ENCODE assay signal across 11 cellular contexts in the genomic region with DNA sequence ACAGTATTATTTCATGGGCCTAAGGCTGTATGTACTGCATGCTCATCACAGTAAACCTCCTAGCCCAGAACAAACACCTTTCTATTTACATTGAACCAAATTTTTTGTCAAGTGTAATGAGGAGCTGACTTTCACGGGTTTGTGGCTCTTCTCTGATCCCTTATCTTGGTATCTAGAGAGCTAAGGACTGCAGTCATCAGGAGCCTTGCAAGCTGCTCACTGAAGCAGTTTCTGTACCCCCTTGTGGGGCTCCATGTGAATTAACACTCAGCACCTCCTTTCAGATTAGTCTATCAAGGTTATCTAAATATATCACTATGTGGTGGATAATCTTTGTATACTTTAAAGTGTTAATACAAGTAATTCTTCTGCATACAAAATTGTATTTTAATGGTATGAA.
DNase-seq lines count a peak whose midpoint lies in the region; ATAC-seq, FAIRE-seq and TF ChIP-seq lines count a peak whose summit lies in the region.
"Had no signal": no experiment of that assay in that cellular context is flagged by ENCODE, and none has a peak within 500 bp of the region (broad histone marks: within the 10 kb centered on the region; RNA-seq: fewer than 3 reads in every experiment).

No MANE protein-coding gene starts in this region.

- H3K27me3 Mint-ChIP-seq in activated CD4-positive, alpha-beta memory T cell treated with anti-CD3 and anti-CD28 coated beads, Interleukin-2, amount 10 ng/mL, durations not matched to agents 7 days and 5 days, result no peaks in the 10 kb centered on the region
- H3K27me3 Mint-ChIP-seq in activated CD4-positive, alpha-beta memory T cell treated with anti-CD3 and anti-CD28 coated beads for 36 hours, result no peaks in the 10 kb centered on the region
- no peaks in the 10 kb centered on the region for H3K27me3 Mint-ChIP-seq in activated CD8-positive, alpha-beta T cell treated with anti-CD3 and anti-CD28 coated beads, Interleukin-2, amount 10 ng/mL, durations not matched to agents 7 days and 5 days (ENCODE audit: low read depth)
- H3K27me3 Mint-ChIP-seq in natural killer cell (ENCODE audit: low read depth in 2 of 2), result no peaks in the 10 kb centered on the region
- H3K27me3 Mint-ChIP-seq: B cell had no signal

- peaks cover 15% of the 10 kb centered on the region for H3K36me3 Mint-ChIP-seq in activated CD4-positive, alpha-beta memory T cell treated with anti-CD3 and anti-CD28 coated beads, Interleukin-2, amount 10 ng/mL, durations not matched to agents 7 days and 5 days (ENCODE audit: low read depth)
- peaks cover 1% of the 10 kb centered on the region for H3K36me3 Mint-ChIP-seq in activated CD4-positive, alpha-beta memory T cell treated with anti-CD3 and anti-CD28 coated beads for 36 hours
- H3K36me3 Mint-ChIP-seq in activated CD8-positive, alpha-beta T cell treated with anti-CD3 and anti-CD28 coated beads, Interleukin-2, amount 10 ng/mL, durations not matched to agents 7 days and 5 days (ENCODE audit: low read depth), result peaks cover 5% of the 10 kb centered on the region
- H3K36me3 Mint-ChIP-seq in natural killer cell, result no peaks in the 10 kb centered on the region

- H2AFZ ChIP-seq in Karpas-422 (ENCODE audit: low read length), result no peak overlapping the region

- H3K4me3 ChIP-seq in Karpas-422 (ENCODE audit: low read length), result no peak overlapping the region
- H3K4me3 ChIP-seq in aorta (ENCODE audit: low read length in 2 of 2), result no peak overlapping the region

- CTCF ChIA-PET in activated CD4-positive, alpha-beta memory T cell treated with anti-CD3 and anti-CD28 coated beads, Interleukin-2, amount 10 ng/mL, durations not matched to agents 7 days and 5 days (lab: Charles Lee), result interaction anchor here (0.8 to 2.4 kb wide), 29 partner anchors 9 to 1553 kb away, joined by 3 to 19 read pairs (median 5); a partner anchor contains a TSS
- CTCF ChIA-PET in activated CD4-positive, alpha-beta memory T cell treated with anti-CD3 and anti-CD28 coated beads for 36 hours (lab: Charles Lee), result interaction anchor here (1.2 to 3.4 kb wide), 9 partner anchors 11 to 338 kb away, joined by 3 to 16 read pairs (median 6); no protein-coding TSS in a partner anchor
- CTCF ChIA-PET in activated CD8-positive, alpha-beta T cell treated with anti-CD3 and anti-CD28 coated beads, Interleukin-2, amount 10 ng/mL, durations not matched to agents 7 days and 5 days (lab: Charles Lee), result interaction anchor here (0.6 to 2.7 kb wide), 42 partner anchors 9 to 339 kb away, joined by 3 to 27 read pairs (median 5); no protein-coding TSS in a partner anchor

- no peak overlapping the region for H3K4me2 ChIP-seq in Karpas-422 (ENCODE audit: low read depth, low read length, poor library complexity, severe bottlenecking)

- H3K4me1 ChIP-seq in Karpas-422 (ENCODE audit: low read length), result no peaks in the 10 kb centered on the region
- H3K4me1 ChIP-seq in aorta (ENCODE audit: control insufficient read depth in 1 of 2, insufficient read depth in 2 of 2, low read length in 2 of 2), result no peaks in the 10 kb centered on the region

- no peak for TF ChIP-seq POLR2A in GM12891 (IDR thresholded peaks at IDR 0.05; ENCODE audit: low read depth, low read length)

- 63 to 70% methylated on average over 1 of the region's 1 CpG for WGBS in aorta, 2 donors

- peak; percentile 99 for ATAC-seq in activated CD8-positive, alpha-beta T cell treated with anti-CD3 and anti-CD28 coated beads, Interleukin-2, amount 10 ng/mL, durations not matched to agents 7 days and 5 days
- ATAC-seq in natural killer cell (peak; percentile 75 to 92 (median 89)), aorta (ENCODE audit: low FRiP score) (no peak), GM21619 (IDR thresholded peaks at IDR 0.05; ENCODE audit: unreplicated experiment) (no peak)

- no peak for FAIRE-seq in GM12891 (lab: Jason Lieb, UNC)

- H4K20me1 ChIP-seq in Karpas-422 (ENCODE audit: insufficient read depth, low read depth, low read length), result no peaks in the 10 kb centered on the region

- no peaks in the 10 kb centered on the region for H3K79me2 ChIP-seq in Karpas-422 (ENCODE audit: low read length)

- no peak overlapping the region for H3K9ac ChIP-seq in Karpas-422 (ENCODE audit: low read length)

- H3K9me3 Mint-ChIP-seq in activated CD4-positive, alpha-beta memory T cell treated with anti-CD3 and anti-CD28 coated beads, Interleukin-2, amount 10 ng/mL, durations not matched to agents 7 days and 5 days, result no peaks in the 10 kb centered on the region
- no peaks in the 10 kb centered on the region for H3K9me3 Mint-ChIP-seq in activated CD4-positive, alpha-beta memory T cell treated with anti-CD3 and anti-CD28 coated beads for 36 hours
- no peaks in the 10 kb centered on the region for H3K9me3 Mint-ChIP-seq in activated CD8-positive, alpha-beta T cell treated with anti-CD3 and anti-CD28 coated beads, Interleukin-2, amount 10 ng/mL, durations not matched to agents 7 days and 5 days (ENCODE audit: insufficient read depth)
- no peaks in the 10 kb centered on the region for H3K9me3 Mint-ChIP-seq in natural killer cell

- DNase-seq in activated CD4-positive, alpha-beta memory T cell treated with anti-CD3 and anti-CD28 coated beads, Interleukin-2, amount 10 ng/mL, durations not matched to agents 7 days and 5 days, result peak; percentile 66
- DNase-seq in activated CD4-positive, alpha-beta memory T cell treated with anti-CD3 and anti-CD28 coated beads for 36 hours, result no peak
- peak; percentile 43 for DNase-seq in Karpas-422
- peak; percentile 74 for DNase-seq in activated CD8-positive, alpha-beta T cell treated with anti-CD3 and anti-CD28 coated beads, Interleukin-2, amount 10 ng/mL, durations not matched to agents 7 days and 5 days
- no peak for DNase-seq in natural killer cell
- no peak for DNase-seq in aorta
- no peak for DNase-seq in GM12891 (ENCODE audit: insufficient read length, low spot score)
- DNase-seq: amniotic stem cell, SW 1271 had no signal

- H3K36me3 ChIP-seq in Karpas-422 (ENCODE audit: insufficient read depth, low read length), result no peaks in the 10 kb centered on the region
- no peaks in the 10 kb centered on the region for H3K36me3 ChIP-seq in aorta (ENCODE audit: control insufficient read depth in 1 of 2, insufficient read depth in 2 of 2, low read length in 1 of 2)

- peaks cover 56% of the 10 kb centered on the region for H3K4me1 Mint-ChIP-seq in activated CD4-positive, alpha-beta memory T cell treated with anti-CD3 and anti-CD28 coated beads, Interleukin-2, amount 10 ng/mL, durations not matched to agents 7 days and 5 days
- peaks cover 11% of the 10 kb centered on the region for H3K4me1 Mint-ChIP-seq in activated CD4-positive, alpha-beta memory T cell treated with anti-CD3 and anti-CD28 coated beads for 36 hours (ENCODE audit: low read depth)
- H3K4me1 Mint-ChIP-seq in activated CD8-positive, alpha-beta T cell treated with anti-CD3 and anti-CD28 coated beads, Interleukin-2, amount 10 ng/mL, durations not matched to agents 7 days and 5 days (ENCODE audit: low read depth), result peaks cover 48% of the 10 kb centered on the region
- H3K4me1 Mint-ChIP-seq in natural killer cell, result peaks cover 36 to 37% of the 10 kb centered on the region in 2 donors
- H3K4me1 Mint-ChIP-seq: B cell had no signal

- H3K27me3 ChIP-seq in Karpas-422 (ENCODE audit: low read length), result no peaks in the 10 kb centered on the region
- no peaks in the 10 kb centered on the region for H3K27me3 ChIP-seq in aorta (ENCODE audit: control insufficient read depth in 1 of 2, insufficient read depth in 2 of 2, low read length in 1 of 2)

- intact Hi-C loops in activated CD4-positive, alpha-beta memory T cell treated with anti-CD3 and anti-CD28 coated beads for 36 hours (cut with micrococcal nuclease), result no loop called here
- intact Hi-C loops in natural killer cell (cut with micrococcal nuclease) (loop anchor here (5.0 kb wide), 5 partner anchors 41 to 216 kb away; no protein-coding TSS in a partner anchor), aorta (cut with DNase I) (no loop called here)

- H3K9me3 ChIP-seq in Karpas-422 (ENCODE audit: low read length), result no peaks in the 10 kb centered on the region
- H3K9me3 ChIP-seq in aorta (ENCODE audit: control insufficient read depth, low read length), result no peaks in the 10 kb centered on the region

- H3K27ac ChIP-seq in Karpas-422 (ENCODE audit: low read length) (no peak overlapping the region), aorta (ENCODE audit: low read depth in 1 of 2, low read length in 2 of 2) (no peak overlapping the region)

- TF ChIP-seq CTCF in natural killer cell (IDR thresholded peaks at IDR 0.05), result peak; percentile 17

- no peak overlapping the region for H3K4me3 Mint-ChIP-seq in activated CD4-positive, alpha-beta memory T cell treated with anti-CD3 and anti-CD28 coated beads, Interleukin-2, amount 10 ng/mL, durations not matched to agents 7 days and 5 days
- H3K4me3 Mint-ChIP-seq in activated CD4-positive, alpha-beta memory T cell treated with anti-CD3 and anti-CD28 coated beads for 36 hours, result no peak overlapping the region
- H3K4me3 Mint-ChIP-seq in activated CD8-positive, alpha-beta T cell treated with anti-CD3 and anti-CD28 coated beads, Interleukin-2, amount 10 ng/mL, durations not matched to agents 7 days and 5 days, result no peak overlapping the region
- no peak overlapping the region for H3K4me3 Mint-ChIP-seq in natural killer cell
- H3K4me3 Mint-ChIP-seq: B cell had no signal

- POLR2A ChIA-PET in activated CD4-positive, alpha-beta memory T cell treated with anti-CD3 and anti-CD28 coated beads, Interleukin-2, amount 10 ng/mL, durations not matched to agents 7 days and 5 days (lab: Charles Lee), result interaction anchor here (0.7 to 3.8 kb wide), 15 partner anchors 45 to 216 kb away, joined by 3 to 23 read pairs (median 5); no protein-coding TSS in a partner anchor
- POLR2A ChIA-PET in activated CD4-positive, alpha-beta memory T cell treated with anti-CD3 and anti-CD28 coated beads for 36 hours (lab: Charles Lee), result interaction anchor here (0.8 kb wide), 1 partner anchor 46 kb away, joined by 3 read pairs; no protein-coding TSS in a partner anchor
- POLR2A ChIA-PET in activated CD8-positive, alpha-beta T cell treated with anti-CD3 and anti-CD28 coated beads, Interleukin-2, amount 10 ng/mL, durations not matched to agents 7 days and 5 days (lab: Charles Lee), result interaction anchor here (0.6 to 1.7 kb wide), 2 partner anchors 89 to 102 kb away, joined by 3 to 6 read pairs; no protein-coding TSS in a partner anchor

- no peak overlapping the region for H3K27ac Mint-ChIP-seq in activated CD4-positive, alpha-beta memory T cell treated with anti-CD3 and anti-CD28 coated beads, Interleukin-2, amount 10 ng/mL, durations not matched to agents 7 days and 5 days
- H3K27ac Mint-ChIP-seq in activated CD4-positive, alpha-beta memory T cell treated with anti-CD3 and anti-CD28 coated beads for 36 hours, result no peak overlapping the region
- no peak overlapping the region for H3K27ac Mint-ChIP-seq in activated CD8-positive, alpha-beta T cell treated with anti-CD3 and anti-CD28 coated beads, Interleukin-2, amount 10 ng/mL, durations not matched to agents 7 days and 5 days
- no peak overlapping the region for H3K27ac Mint-ChIP-seq in natural killer cell
- H3K27ac Mint-ChIP-seq: B cell had no signal

- no peaks in the 10 kb centered on the region for H3K9me2 ChIP-seq in Karpas-422 (replicated peaks; ENCODE audit: insufficient read depth, low read length)

TF ChIP-seq in GM12891, 5 proteins besides CTCF, POLR2A, EP300 and RAD21 (continues in another document):
- TF ChIP-seq PAX5 (IDR thresholded peaks at IDR 0.05; ENCODE audit: insufficient read depth, low read length, severe bottlenecking), result no peak
- TF ChIP-seq TAF1 (IDR thresholded peaks at IDR 0.05; ENCODE audit: low read depth, low read length), result no peak

Comparison
In these comparisons a context has a peak if more than half of its experiments do, and no peak if none do; other contexts are left out.
1. DNase-seq: peak in activated CD4-positive, alpha-beta memory T cell treated with anti-CD3 and anti-CD28 coated beads, Interleukin-2, amount 10 ng/mL, durations not matched to agents 7 days and 5 days (single experiment), Karpas-422 (single experiment) and activated CD8-positive, alpha-beta T cell treated with anti-CD3 and anti-CD28 coated beads, Interleukin-2, amount 10 ng/mL, durations not matched to agents 7 days and 5 days (single experiment); none in activated CD4-positive, alpha-beta memory T cell treated with anti-CD3 and anti-CD28 coated beads for 36 hours (single experiment), natural killer cell (single experiment), aorta (0 of 2) and GM12891 (single experiment).
2. ATAC-seq: peak in activated CD8-positive, alpha-beta T cell treated with anti-CD3 and anti-CD28 coated beads, Interleukin-2, amount 10 ng/mL, durations not matched to agents 7 days and 5 days (single experiment) and natural killer cell (3 of 3); none in aorta (single experiment) and GM21619 (single experiment).